Comparison of ENCODE assay signal across 1 cellular context in the genomic region with DNA sequence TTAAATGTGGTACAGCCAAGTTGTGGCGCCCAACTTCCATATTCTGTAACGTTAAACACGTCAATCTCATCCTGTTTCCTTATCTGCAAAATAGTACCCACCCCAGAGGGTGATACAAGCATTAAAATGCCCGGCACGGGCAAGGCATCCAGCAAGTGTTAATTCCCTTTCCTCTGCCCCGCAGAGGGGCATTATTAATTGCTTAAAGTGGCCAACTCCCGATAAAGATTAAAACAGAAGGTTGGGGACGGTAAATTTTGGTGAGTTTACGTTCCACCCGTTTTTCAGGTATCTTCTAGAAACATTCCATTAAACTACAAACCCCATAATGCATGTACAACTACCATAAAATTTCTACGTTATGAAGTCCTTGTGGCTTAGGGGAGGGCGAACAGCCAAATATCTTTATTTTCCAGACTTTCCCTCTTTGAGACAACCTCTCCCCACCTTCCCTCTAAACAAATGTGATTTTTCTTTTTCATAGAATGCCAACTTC.
TF ChIP-seq lines count a peak whose summit lies in the region.

No MANE protein-coding gene starts in this region.

TF ChIP-seq in WTC11, 78 proteins besides CTCF, POLR2A, EP300 and RAD21 (continued from another document):
- TF ChIP-seq, protein P1, sequence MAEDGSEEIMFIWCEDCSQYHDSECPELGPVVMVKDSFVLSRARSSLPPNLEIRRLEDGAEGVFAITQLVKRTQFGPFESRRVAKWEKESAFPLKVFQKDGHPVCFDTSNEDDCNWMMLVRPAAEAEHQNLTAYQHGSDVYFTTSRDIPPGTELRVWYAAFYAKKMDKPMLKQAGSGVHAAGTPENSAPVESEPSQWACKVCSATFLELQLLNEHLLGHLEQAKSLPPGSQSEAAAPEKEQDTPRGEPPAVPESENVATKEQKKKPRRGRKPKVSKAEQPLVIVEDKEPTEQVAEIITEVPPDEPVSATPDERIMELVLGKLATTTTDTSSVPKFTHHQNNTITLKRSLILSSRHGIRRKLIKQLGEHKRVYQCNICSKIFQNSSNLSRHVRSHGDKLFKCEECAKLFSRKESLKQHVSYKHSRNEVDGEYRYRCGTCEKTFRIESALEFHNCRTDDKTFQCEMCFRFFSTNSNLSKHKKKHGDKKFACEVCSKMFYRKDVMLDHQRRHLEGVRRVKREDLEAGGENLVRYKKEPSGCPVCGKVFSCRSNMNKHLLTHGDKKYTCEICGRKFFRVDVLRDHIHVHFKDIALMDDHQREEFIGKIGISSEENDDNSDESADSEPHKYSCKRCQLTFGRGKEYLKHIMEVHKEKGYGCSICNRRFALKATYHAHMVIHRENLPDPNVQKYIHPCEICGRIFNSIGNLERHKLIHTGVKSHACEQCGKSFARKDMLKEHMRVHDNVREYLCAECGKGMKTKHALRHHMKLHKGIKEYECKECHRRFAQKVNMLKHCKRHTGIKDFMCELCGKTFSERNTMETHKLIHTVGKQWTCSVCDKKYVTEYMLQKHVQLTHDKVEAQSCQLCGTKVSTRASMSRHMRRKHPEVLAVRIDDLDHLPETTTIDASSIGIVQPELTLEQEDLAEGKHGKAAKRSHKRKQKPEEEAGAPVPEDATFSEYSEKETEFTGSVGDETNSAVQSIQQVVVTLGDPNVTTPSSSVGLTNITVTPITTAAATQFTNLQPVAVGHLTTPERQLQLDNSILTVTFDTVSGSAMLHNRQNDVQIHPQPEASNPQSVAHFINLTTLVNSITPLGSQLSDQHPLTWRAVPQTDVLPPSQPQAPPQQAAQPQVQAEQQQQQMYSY (CRISPR knock-in tag; IDR thresholded peaks at IDR 0.05), result no peak
